ENCODE assay signal across 1 cellular context in the genomic region with DNA sequence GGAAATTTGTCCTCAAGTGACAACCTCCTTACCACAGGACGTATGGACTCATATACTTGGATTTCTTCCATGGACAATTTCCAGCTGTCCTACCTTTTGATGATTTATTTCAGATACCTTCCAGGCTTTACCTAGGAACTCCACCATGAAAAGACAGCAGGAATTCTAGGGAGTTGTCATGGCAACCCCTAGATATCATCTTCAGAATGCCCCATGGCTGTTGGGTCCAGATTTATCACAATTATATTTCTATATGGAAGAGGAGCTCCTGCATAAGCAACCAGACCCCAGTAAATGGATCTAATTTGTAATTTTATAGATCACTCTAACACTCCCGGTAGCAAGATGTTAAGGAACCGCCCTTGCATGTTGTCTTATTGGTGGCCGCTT.
A peak's percentile ranks its signal among the peaks of the same experiment; 100 is the strongest.
TF ChIP-seq lines count a peak whose summit lies in the region.

No MANE protein-coding gene starts in this region.

TF ChIP-seq in SK-N-SH, 30 proteins besides CTCF, POLR2A, EP300 and RAD21 (continued from another document):
- TF ChIP-seq RFX5 (IDR thresholded peaks at IDR 0.05; ENCODE audit: low read length) (no peak), CHD2 (IDR thresholded peaks at IDR 0.05; ENCODE audit: low read length, partially characterized antibody) (no peak), TCF12 (IDR thresholded peaks at IDR 0.05) (no peak; the same call in 1 of the 2 replicates), NFIC (IDR thresholded peaks at IDR 0.05; ENCODE audit: borderline replicate concordance) (no peak; the same call in 1 of the 2 replicates), GATA2 (CRISPR knock-in tag; IDR thresholded peaks at IDR 0.05) (peak; percentile 63), FOSL2 (IDR thresholded peaks at IDR 0.05; ENCODE audit: borderline replicate concordance, low read depth) (no peak)
- TF ChIP-seq, protein P1, sequence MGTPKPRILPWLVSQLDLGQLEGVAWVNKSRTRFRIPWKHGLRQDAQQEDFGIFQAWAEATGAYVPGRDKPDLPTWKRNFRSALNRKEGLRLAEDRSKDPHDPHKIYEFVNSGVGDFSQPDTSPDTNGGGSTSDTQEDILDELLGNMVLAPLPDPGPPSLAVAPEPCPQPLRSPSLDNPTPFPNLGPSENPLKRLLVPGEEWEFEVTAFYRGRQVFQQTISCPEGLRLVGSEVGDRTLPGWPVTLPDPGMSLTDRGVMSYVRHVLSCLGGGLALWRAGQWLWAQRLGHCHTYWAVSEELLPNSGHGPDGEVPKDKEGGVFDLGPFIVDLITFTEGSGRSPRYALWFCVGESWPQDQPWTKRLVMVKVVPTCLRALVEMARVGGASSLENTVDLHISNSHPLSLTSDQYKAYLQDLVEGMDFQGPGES (IDR thresholded peaks at IDR 0.05; ENCODE audit: low read depth, low read length), result no peak
